1 cellular context compared by ENCODE assay signal in the genomic region with DNA sequence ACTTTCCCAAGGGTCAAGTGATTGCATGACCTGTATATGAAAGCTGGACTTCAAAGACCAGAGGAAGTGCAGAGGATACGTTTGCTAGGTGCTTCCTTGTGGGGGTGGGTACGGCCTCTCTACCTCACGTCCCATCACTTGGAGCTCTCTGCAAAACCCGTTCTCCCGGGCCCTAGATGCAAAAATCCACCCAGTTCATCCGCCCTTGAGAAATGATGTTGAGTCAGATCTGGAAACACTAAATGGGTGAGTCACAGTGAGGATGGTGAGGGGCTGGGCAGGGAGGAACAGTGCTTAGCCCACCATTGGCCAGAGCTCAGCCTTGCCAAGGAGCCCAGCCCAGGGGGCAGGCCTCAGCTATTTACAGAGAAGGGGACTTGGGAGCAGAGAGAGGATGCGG.
TF ChIP-seq lines count a peak whose summit lies in the region.

No MANE protein-coding gene starts in this region.

TF ChIP-seq in WTC11, 78 proteins besides CTCF, POLR2A, EP300 and RAD21 (continued from another document):
- TF ChIP-seq, protein P1, sequence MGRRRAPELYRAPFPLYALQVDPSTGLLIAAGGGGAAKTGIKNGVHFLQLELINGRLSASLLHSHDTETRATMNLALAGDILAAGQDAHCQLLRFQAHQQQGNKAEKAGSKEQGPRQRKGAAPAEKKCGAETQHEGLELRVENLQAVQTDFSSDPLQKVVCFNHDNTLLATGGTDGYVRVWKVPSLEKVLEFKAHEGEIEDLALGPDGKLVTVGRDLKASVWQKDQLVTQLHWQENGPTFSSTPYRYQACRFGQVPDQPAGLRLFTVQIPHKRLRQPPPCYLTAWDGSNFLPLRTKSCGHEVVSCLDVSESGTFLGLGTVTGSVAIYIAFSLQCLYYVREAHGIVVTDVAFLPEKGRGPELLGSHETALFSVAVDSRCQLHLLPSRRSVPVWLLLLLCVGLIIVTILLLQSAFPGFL (CRISPR knock-in tag; IDR thresholded peaks at IDR 0.05; ENCODE audit: borderline replicate concordance) = no peak
- TF ChIP-seq CBFB (CRISPR knock-in tag; IDR thresholded peaks at IDR 0.05; ENCODE audit: low read depth) (no peak), ELF4 (CRISPR knock-in tag; IDR thresholded peaks at IDR 0.05; ENCODE audit: low read depth) (no peak), TEAD4 (CRISPR knock-in tag; IDR thresholded peaks at IDR 0.05) (no peak), FOXK1 (CRISPR knock-in tag; IDR thresholded peaks at IDR 0.05) (no peak), HMGA2 (CRISPR knock-in tag; IDR thresholded peaks at IDR 0.05) (no peak), RORB (CRISPR knock-in tag; IDR thresholded peaks at IDR 0.05) (no peak), IRF2 (CRISPR knock-in tag; IDR thresholded peaks at IDR 0.05; ENCODE audit: borderline replicate concordance, low read depth) (no peak), ATF6 (CRISPR knock-in tag; IDR thresholded peaks at IDR 0.05) (no peak), PRDM15 (CRISPR knock-in tag; IDR thresholded peaks at IDR 0.05) (no peak)
- TF ChIP-seq, protein P2, sequence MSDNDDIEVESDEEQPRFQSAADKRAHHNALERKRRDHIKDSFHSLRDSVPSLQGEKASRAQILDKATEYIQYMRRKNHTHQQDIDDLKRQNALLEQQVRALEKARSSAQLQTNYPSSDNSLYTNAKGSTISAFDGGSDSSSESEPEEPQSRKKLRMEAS (CRISPR knock-in tag; IDR thresholded peaks at IDR 0.05) = no peak
- TF ChIP-seq, protein P3, sequence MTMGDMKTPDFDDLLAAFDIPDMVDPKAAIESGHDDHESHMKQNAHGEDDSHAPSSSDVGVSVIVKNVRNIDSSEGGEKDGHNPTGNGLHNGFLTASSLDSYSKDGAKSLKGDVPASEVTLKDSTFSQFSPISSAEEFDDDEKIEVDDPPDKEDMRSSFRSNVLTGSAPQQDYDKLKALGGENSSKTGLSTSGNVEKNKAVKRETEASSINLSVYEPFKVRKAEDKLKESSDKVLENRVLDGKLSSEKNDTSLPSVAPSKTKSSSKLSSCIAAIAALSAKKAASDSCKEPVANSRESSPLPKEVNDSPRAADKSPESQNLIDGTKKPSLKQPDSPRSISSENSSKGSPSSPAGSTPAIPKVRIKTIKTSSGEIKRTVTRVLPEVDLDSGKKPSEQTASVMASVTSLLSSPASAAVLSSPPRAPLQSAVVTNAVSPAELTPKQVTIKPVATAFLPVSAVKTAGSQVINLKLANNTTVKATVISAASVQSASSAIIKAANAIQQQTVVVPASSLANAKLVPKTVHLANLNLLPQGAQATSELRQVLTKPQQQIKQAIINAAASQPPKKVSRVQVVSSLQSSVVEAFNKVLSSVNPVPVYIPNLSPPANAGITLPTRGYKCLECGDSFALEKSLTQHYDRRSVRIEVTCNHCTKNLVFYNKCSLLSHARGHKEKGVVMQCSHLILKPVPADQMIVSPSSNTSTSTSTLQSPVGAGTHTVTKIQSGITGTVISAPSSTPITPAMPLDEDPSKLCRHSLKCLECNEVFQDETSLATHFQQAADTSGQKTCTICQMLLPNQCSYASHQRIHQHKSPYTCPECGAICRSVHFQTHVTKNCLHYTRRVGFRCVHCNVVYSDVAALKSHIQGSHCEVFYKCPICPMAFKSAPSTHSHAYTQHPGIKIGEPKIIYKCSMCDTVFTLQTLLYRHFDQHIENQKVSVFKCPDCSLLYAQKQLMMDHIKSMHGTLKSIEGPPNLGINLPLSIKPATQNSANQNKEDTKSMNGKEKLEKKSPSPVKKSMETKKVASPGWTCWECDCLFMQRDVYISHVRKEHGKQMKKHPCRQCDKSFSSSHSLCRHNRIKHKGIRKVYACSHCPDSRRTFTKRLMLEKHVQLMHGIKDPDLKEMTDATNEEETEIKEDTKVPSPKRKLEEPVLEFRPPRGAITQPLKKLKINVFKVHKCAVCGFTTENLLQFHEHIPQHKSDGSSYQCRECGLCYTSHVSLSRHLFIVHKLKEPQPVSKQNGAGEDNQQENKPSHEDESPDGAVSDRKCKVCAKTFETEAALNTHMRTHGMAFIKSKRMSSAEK (CRISPR knock-in tag; IDR thresholded peaks at IDR 0.05; ENCODE audit: borderline replicate concordance) = no peak
- TF ChIP-seq, protein P4, sequence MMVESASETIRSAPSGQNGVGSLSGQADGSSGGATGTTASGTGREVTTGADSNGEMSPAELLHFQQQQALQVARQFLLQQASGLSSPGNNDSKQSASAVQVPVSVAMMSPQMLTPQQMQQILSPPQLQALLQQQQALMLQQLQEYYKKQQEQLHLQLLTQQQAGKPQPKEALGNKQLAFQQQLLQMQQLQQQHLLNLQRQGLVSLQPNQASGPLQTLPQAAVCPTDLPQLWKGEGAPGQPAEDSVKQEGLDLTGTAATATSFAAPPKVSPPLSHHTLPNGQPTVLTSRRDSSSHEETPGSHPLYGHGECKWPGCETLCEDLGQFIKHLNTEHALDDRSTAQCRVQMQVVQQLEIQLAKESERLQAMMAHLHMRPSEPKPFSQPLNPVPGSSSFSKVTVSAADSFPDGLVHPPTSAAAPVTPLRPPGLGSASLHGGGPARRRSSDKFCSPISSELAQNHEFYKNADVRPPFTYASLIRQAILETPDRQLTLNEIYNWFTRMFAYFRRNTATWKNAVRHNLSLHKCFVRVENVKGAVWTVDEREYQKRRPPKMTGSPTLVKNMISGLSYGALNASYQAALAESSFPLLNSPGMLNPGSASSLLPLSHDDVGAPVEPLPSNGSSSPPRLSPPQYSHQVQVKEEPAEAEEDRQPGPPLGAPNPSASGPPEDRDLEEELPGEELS (CRISPR knock-in tag; IDR thresholded peaks at IDR 0.05) = no peak
